ENCODE assay signal across 12 cellular contexts in genomic region chr19:10874019-10874418, GRCh38. TPM values are rescaled to one million over a fixed set of nuclear protein-coding genes. Genes with fewer than 3 reads are reported as not detected.
DNase-seq lines count a peak whose midpoint lies in the region; ATAC-seq, FAIRE-seq and TF ChIP-seq lines count a peak whose summit lies in the region.
"Had no signal": no experiment of that assay in that cellular context is flagged by ENCODE, and none has a peak within 500 bp of the region (broad histone marks: within the 10 kb centered on the region; RNA-seq: fewer than 3 reads in every experiment).

No MANE protein-coding gene starts in this region.

- peaks cover 18% of the 10 kb centered on the region for H3K36me3 Mint-ChIP-seq in brain

- no peak for DNase-seq in A673 (ENCODE audit: low spot score)
- no peak for DNase-seq in GM18507 (ENCODE audit: extremely low spot score, insufficient read length, low read depth)
- DNase-seq in Kasumi-1 (lab: John Stamatoyannopoulos, UW): no peak
- DNase-seq in islet precursor cell: no peak
- DNase-seq: activated CD8-positive, alpha-beta memory T cell treated with anti-CD3 and anti-CD28 coated beads for 24 hours; HCEC 1CT; NCI-H526 treated with DMSO at 0.1 percent for 48 hours had no signal

- intact Hi-C loops in A673 (cut with micrococcal nuclease; ENCODE audit: unreplicated experiment): loop anchor here (5.0 kb wide), 1 partner anchor 53 kb away; the partner anchor contains the start of genes TIMM29 and YIPF2

- H3K27me3 Mint-ChIP-seq in brain: no peaks in the 10 kb centered on the region

- ATAC-seq in gastroesophageal sphincter: no peak

- no peak for TF ChIP-seq CTCF in A673 (conservative IDR thresholded peaks at IDR 0.05; ENCODE audit: low read depth, low read length)
- no peak for TF ChIP-seq CTCF in brain (conservative IDR thresholded peaks at IDR 0.05)
- TF ChIP-seq CTCF in gastroesophageal sphincter (IDR thresholded peaks at IDR 0.05): no peak

- no peaks in the 10 kb centered on the region for H3K9me3 Mint-ChIP-seq in brain

- no peaks in the 10 kb centered on the region for H3K27me3 ChIP-seq in A673 (replicated peaks; ENCODE audit: insufficient read depth, low read depth, low read length, poor library complexity)
- H3K27me3 ChIP-seq in gastroesophageal sphincter: no peaks in the 10 kb centered on the region
- H3K27me3 ChIP-seq: SJSA1 had no signal

- H3K9me3 ChIP-seq in A673 (ENCODE audit: low read depth, low read length, poor library complexity, severe bottlenecking) (no peaks in the 10 kb centered on the region), gastroesophageal sphincter (no peaks in the 10 kb centered on the region)
- H3K9me3 ChIP-seq: SJSA1 had no signal

- H3K36me3 ChIP-seq in A673 (ENCODE audit: insufficient read depth, low read length, poor library complexity, severe bottlenecking): no peaks in the 10 kb centered on the region
- no peaks in the 10 kb centered on the region for H3K36me3 ChIP-seq in gastroesophageal sphincter

- H3K4me1 Mint-ChIP-seq in brain: peaks cover 51% of the 10 kb centered on the region

- H3K4me3 Mint-ChIP-seq in brain: peak overlapping the region; percentile 71 to 85 (median 78)

- TSS peak; percentile 20 for BruUV-seq in A673 (replicated peaks; lab: Mats Ljungman, UMichigan)

- H3K27ac Mint-ChIP-seq in brain: peak overlapping the region; percentile 38 to 83 (median 72)

- H3K4me3 ChIP-seq in A673 (ENCODE audit: low read depth, low read length, poor library complexity, severe bottlenecking) (no peak overlapping the region), gastroesophageal sphincter (no peak overlapping the region)
- H3K4me3 ChIP-seq: SJSA1, skin epidermis had no signal

- peaks cover 11% of the 10 kb centered on the region for H3K4me1 ChIP-seq in A673 (ENCODE audit: insufficient read depth, low read length, poor library complexity, severe bottlenecking)
- peaks cover 0 to 77% (median 32%) of the 10 kb centered on the region in 3 donors for H3K4me1 ChIP-seq in gastroesophageal sphincter

- peak; percentile 55 for FAIRE-seq in GM18507 (lab: Jason Lieb, UNC)

- POLR2A ChIA-PET in A673 (lab: Charles Lee; ENCODE audit: low non-redundant PET): no interaction called here

- 70 to 100% methylated on average over 1 of the region's 1 CpG for WGBS in gastroesophageal sphincter (ENCODE audit: low coverage in 1 of 2), 2 donors

- H3K27ac ChIP-seq in A673 (ENCODE audit: low read depth, low read length, poor library complexity, severe bottlenecking) (no peak overlapping the region), gastroesophageal sphincter (no peak overlapping the region)
- H3K27ac ChIP-seq: epithelial cell of prostate, SJSA1, skin epidermis had no signal

- CTCF ChIA-PET in A673 (lab: Charles Lee): interaction anchor here (1.6 kb wide), 1 partner anchor 11 kb away, joined by 7 read pairs; no protein-coding TSS in a partner anchor

- TF ChIP-seq EP300 in gastroesophageal sphincter (IDR thresholded peaks at IDR 0.05): no peak

- TF ChIP-seq POLR2A in gastroesophageal sphincter (IDR thresholded peaks at IDR 0.05): no peak

RNA-seq across cellular contexts. Expression of gene CARM1, which starts 2.7 kb away (rescaled TPM):
- 78.7 and 81.5 TPM in 2 replicates for total RNA-seq in A673 (2021)
- 40.8 TPM for polyA plus RNA-seq in brain (ENCODE audit: insufficient read depth, low read depth, low replicate concordance)
- 10 to 100 TPM; 17.0 to 37.1 (median 18.8) TPM for total RNA-seq in gastroesophageal sphincter

RNA-seq across cellular contexts. Expression of gene C19orf38, which starts 25.8 kb away (rescaled TPM):
- total RNA-seq in A673 (2021): not detected in 2 replicates
- 1.9 TPM for polyA plus RNA-seq in brain (ENCODE audit: insufficient read depth, low read depth, low replicate concordance)
- 1 to 10 TPM in 2 of 4 donors, under 1 TPM in 1, not detected in 1; 0.89 to 3.1 (median 2.1) TPM for total RNA-seq in gastroesophageal sphincter
- total RNA-seq: SJSA1 had no signal

RNA-seq across cellular contexts. Expression of gene TMED1, which starts 38.0 kb away (rescaled TPM):
- total RNA-seq in A673 (2021) (23.1 and 27.3 TPM in 2 replicates), gastroesophageal sphincter (10 to 100 TPM; 15.4 to 36.9 (median 31.7) TPM)
- polyA plus RNA-seq in brain (ENCODE audit: insufficient read depth, low read depth, low replicate concordance): 29.0 TPM

RNA-seq across cellular contexts. Expression of gene YIPF2, which starts 54.4 kb away (rescaled TPM):
- total RNA-seq in A673 (2021) (24.5 and 24.6 TPM in 2 replicates), gastroesophageal sphincter (10 to 100 TPM; 25.5 to 47.8 (median 28.1) TPM)
- 55.1 TPM for polyA plus RNA-seq in brain (ENCODE audit: insufficient read depth, low read depth, low replicate concordance)

RNA-seq across cellular contexts. Expression of gene TIMM29, which starts 54.6 kb away (rescaled TPM):
- total RNA-seq in A673 (2021): 30.0 and 32.5 TPM in 2 replicates
- 18.0 TPM for polyA plus RNA-seq in brain (ENCODE audit: insufficient read depth, low read depth, low replicate concordance)
- total RNA-seq in gastroesophageal sphincter: 10 to 100 TPM; 37.6 to 51.1 (median 40.9) TPM
